In genomic region chr2:199431748-199432213, GRCh38 we compare ENCODE assay signal across 13 cellular contexts. TPM values are rescaled to one million over a fixed set of nuclear protein-coding genes. Genes with fewer than 3 reads are reported as not detected.
DNase-seq lines count a peak whose midpoint lies in the region; ATAC-seq and TF ChIP-seq lines count a peak whose summit lies in the region.
"Had no signal": no experiment of that assay in that cellular context is flagged by ENCODE, and none has a peak within 500 bp of the region (broad histone marks: within the 10 kb centered on the region; RNA-seq: fewer than 3 reads in every experiment).

No MANE protein-coding gene starts in this region.

- H3K4me3 ChIP-seq in astrocyte of the spinal cord (ENCODE audit: low read depth, low read length) = no peak overlapping the region
- H3K4me3 ChIP-seq: gastroesophageal sphincter, left ventricle myocardium inferior had no signal

- DNase-seq in Daoy (ENCODE audit: low read depth) (peak; percentile 67), KBM-7 (peak; percentile 24), astrocyte of the spinal cord (ENCODE audit: low read depth, low spot score) (peak; percentile 76), iris pigment epithelial cell (ENCODE audit: low read depth) (peak; percentile 31), C1 segment of cervical spinal cord (lab: John Stamatoyannopoulos, UW) (no peak), DMS79 treated with DMSO at 0.1 percent for 48 hours (lab: John Stamatoyannopoulos, UW) (no peak)
- no peak for DNase-seq in activated CD4-positive, alpha-beta T cell treated with anti-CD3 and anti-CD28 coated beads, Interleukin-2, amount 10 ng/mL, durations not matched to agents 7 days and 5 days
- DNase-seq: activated naive CD8-positive, alpha-beta T cell treated with anti-CD3 and anti-CD28 coated beads, Interleukin-2, amount 10 ng/mL, durations not matched to agents 7 days and 5 days; left ventricle myocardium inferior; NCI-H524 treated with DMSO at 0.1 percent for 48 hours; Right ventricle myocardium superior had no signal

- CTCF ChIA-PET in activated CD4-positive, alpha-beta T cell treated with anti-CD3 and anti-CD28 coated beads, Interleukin-2, amount 10 ng/mL, durations not matched to agents 7 days and 5 days (lab: Charles Lee) = no interaction called here

- no peaks in the 10 kb centered on the region for H3K9me3 Mint-ChIP-seq in activated CD4-positive, alpha-beta T cell treated with anti-CD3 and anti-CD28 coated beads, Interleukin-2, amount 10 ng/mL, durations not matched to agents 7 days and 5 days
- H3K9me3 Mint-ChIP-seq: activated naive CD8-positive, alpha-beta T cell treated with anti-CD3 and anti-CD28 coated beads, Interleukin-2, amount 10 ng/mL, durations not matched to agents 7 days and 5 days had no signal

- H3K36me3 Mint-ChIP-seq in activated CD4-positive, alpha-beta T cell treated with anti-CD3 and anti-CD28 coated beads, Interleukin-2, amount 10 ng/mL, durations not matched to agents 7 days and 5 days (ENCODE audit: low read depth) = no peaks in the 10 kb centered on the region
- H3K36me3 Mint-ChIP-seq: activated naive CD8-positive, alpha-beta T cell treated with anti-CD3 and anti-CD28 coated beads, Interleukin-2, amount 10 ng/mL, durations not matched to agents 7 days and 5 days had no signal

- TF ChIP-seq CTCF in astrocyte of the spinal cord (IDR thresholded peaks at IDR 0.05; ENCODE audit: low read depth, low read length) = no peak

- no peaks in the 10 kb centered on the region for H3K4me1 Mint-ChIP-seq in activated CD4-positive, alpha-beta T cell treated with anti-CD3 and anti-CD28 coated beads, Interleukin-2, amount 10 ng/mL, durations not matched to agents 7 days and 5 days
- H3K4me1 Mint-ChIP-seq: activated naive CD8-positive, alpha-beta T cell treated with anti-CD3 and anti-CD28 coated beads, Interleukin-2, amount 10 ng/mL, durations not matched to agents 7 days and 5 days had no signal

- H3K4me3 Mint-ChIP-seq in activated CD4-positive, alpha-beta T cell treated with anti-CD3 and anti-CD28 coated beads, Interleukin-2, amount 10 ng/mL, durations not matched to agents 7 days and 5 days = no peak overlapping the region
- H3K4me3 Mint-ChIP-seq: activated naive CD8-positive, alpha-beta T cell treated with anti-CD3 and anti-CD28 coated beads, Interleukin-2, amount 10 ng/mL, durations not matched to agents 7 days and 5 days had no signal

- ATAC-seq in HG02870 (IDR thresholded peaks at IDR 0.05; ENCODE audit: unreplicated experiment) = no peak
- ATAC-seq: gastroesophageal sphincter had no signal

- in situ Hi-C loops in KBM-7 (cut with MboI; ENCODE audit: low pct_unique_long_range_greater_than_20kb, low sequenced_read_pairs) = no loop called here
- in situ Hi-C loops in astrocyte of the spinal cord (cut with HindIII; ENCODE audit: low sequenced_read_pairs) = no loop called here

- H3K27me3 Mint-ChIP-seq in activated CD4-positive, alpha-beta T cell treated with anti-CD3 and anti-CD28 coated beads, Interleukin-2, amount 10 ng/mL, durations not matched to agents 7 days and 5 days = peaks cover 11% of the 10 kb centered on the region

- POLR2A ChIA-PET in activated CD4-positive, alpha-beta T cell treated with anti-CD3 and anti-CD28 coated beads, Interleukin-2, amount 10 ng/mL, durations not matched to agents 7 days and 5 days (lab: Charles Lee) = no interaction called here

- no peak overlapping the region for H3K27ac Mint-ChIP-seq in activated CD4-positive, alpha-beta T cell treated with anti-CD3 and anti-CD28 coated beads, Interleukin-2, amount 10 ng/mL, durations not matched to agents 7 days and 5 days
- H3K27ac Mint-ChIP-seq: activated naive CD8-positive, alpha-beta T cell treated with anti-CD3 and anti-CD28 coated beads, Interleukin-2, amount 10 ng/mL, durations not matched to agents 7 days and 5 days had no signal

RNA-seq across cellular contexts. Expression of gene SATB2, which starts 26.0 kb away (rescaled TPM):
- 8.2 and 11.5 TPM in 2 replicates for total RNA-seq in Daoy (2014; rRNA removed; shearing (Covaris generic))
- total RNA-seq in activated CD4-positive, alpha-beta T cell treated with anti-CD3 and anti-CD28 coated beads, Interleukin-2, amount 10 ng/mL, durations not matched to agents 7 days and 5 days = under 1 TPM; 0.02 to 0.07 TPM

Comparison
In these comparisons a context has a peak if more than half of its experiments do, and no peak if none do; other contexts are left out.
1. DNase-seq: peak in Daoy (single experiment), KBM-7 (single experiment), astrocyte of the spinal cord (single experiment) and iris pigment epithelial cell (single experiment); none in activated CD4-positive, alpha-beta T cell treated with anti-CD3 and anti-CD28 coated beads, Interleukin-2, amount 10 ng/mL, durations not matched to agents 7 days and 5 days (single experiment), C1 segment of cervical spinal cord (0 of 14) and DMS79 treated with DMSO at 0.1 percent for 48 hours (single experiment).